Comparison of ENCODE assay signal across 1 cellular context in the genomic region with DNA sequence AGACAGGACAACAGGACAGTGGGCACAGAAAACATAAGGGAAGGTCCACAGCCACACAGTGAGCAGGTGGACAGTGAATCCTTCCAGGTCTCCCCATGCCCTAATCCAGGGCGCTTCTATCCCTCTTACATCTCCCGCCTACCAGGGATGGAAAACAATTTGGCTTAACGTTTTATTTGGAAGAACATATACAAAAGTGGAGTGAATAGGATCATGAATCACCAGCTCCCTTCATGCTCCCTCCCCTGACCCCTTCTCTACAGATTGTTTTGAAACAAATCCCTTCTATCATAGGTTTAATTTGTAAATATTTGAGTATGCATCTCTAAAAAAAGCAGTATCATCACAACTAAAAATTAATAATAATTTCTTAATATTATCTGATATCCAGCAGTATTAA.
TF ChIP-seq lines count a peak whose summit lies in the region.

No MANE protein-coding gene starts in this region.

TF ChIP-seq in SK-N-SH treated with all-trans-retinoic acid at 6 μM for 48 hours, 23 proteins besides CTCF, POLR2A, EP300 and RAD21 (continued from another document):
- TF ChIP-seq, protein P1, sequence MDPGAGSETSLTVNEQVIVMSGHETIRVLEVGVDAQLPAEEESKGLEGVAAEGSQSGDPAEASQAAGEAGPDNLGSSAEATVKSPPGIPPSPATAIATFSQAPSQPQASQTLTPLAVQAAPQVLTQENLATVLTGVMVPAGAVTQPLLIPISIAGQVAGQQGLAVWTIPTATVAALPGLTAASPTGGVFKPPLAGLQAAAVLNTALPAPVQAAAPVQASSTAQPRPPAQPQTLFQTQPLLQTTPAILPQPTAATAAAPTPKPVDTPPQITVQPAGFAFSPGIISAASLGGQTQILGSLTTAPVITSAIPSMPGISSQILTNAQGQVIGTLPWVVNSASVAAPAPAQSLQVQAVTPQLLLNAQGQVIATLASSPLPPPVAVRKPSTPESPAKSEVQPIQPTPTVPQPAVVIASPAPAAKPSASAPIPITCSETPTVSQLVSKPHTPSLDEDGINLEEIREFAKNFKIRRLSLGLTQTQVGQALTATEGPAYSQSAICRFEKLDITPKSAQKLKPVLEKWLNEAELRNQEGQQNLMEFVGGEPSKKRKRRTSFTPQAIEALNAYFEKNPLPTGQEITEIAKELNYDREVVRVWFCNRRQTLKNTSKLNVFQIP (CRISPR knock-in tag; IDR thresholded peaks at IDR 0.05; ENCODE audit: borderline replicate concordance, low read depth), result no peak
- TF ChIP-seq, protein P2, sequence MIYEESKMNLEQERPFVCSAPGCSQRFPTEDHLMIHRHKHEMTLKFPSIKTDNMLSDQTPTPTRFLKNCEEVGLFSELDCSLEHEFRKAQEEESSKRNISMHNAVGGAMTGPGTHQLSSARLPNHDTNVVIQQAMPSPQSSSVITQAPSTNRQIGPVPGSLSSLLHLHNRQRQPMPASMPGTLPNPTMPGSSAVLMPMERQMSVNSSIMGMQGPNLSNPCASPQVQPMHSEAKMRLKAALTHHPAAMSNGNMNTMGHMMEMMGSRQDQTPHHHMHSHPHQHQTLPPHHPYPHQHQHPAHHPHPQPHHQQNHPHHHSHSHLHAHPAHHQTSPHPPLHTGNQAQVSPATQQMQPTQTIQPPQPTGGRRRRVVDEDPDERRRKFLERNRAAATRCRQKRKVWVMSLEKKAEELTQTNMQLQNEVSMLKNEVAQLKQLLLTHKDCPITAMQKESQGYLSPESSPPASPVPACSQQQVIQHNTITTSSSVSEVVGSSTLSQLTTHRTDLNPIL (CRISPR knock-in tag; IDR thresholded peaks at IDR 0.05; ENCODE audit: low read depth), result no peak
- TF ChIP-seq ZNF8 (CRISPR knock-in tag; IDR thresholded peaks at IDR 0.05), result no peak
- no peak for TF ChIP-seq CSDC2 (CRISPR knock-in tag; IDR thresholded peaks at IDR 0.05)
- no peak for TF ChIP-seq TOX (CRISPR knock-in tag; IDR thresholded peaks at IDR 0.05; ENCODE audit: borderline replicate concordance)
- TF ChIP-seq TCF4 (CRISPR knock-in tag; IDR thresholded peaks at IDR 0.05; ENCODE audit: borderline replicate concordance), result no peak
- TF ChIP-seq SNAI2 (CRISPR knock-in tag; IDR thresholded peaks at IDR 0.05), result no peak
- TF ChIP-seq PPARA (CRISPR knock-in tag; IDR thresholded peaks at IDR 0.05; ENCODE audit: borderline replicate concordance), result no peak
- no peak for TF ChIP-seq ARNTL (CRISPR knock-in tag; IDR thresholded peaks at IDR 0.05; ENCODE audit: borderline replicate concordance, low read depth)
- no peak for TF ChIP-seq ZC3H10 (CRISPR knock-in tag; IDR thresholded peaks at IDR 0.05)
